In genomic region chr9:124320062-124320973, GRCh38 we compare ENCODE assay signal across 8 cellular contexts.
DNase-seq lines count a peak whose midpoint lies in the region; ATAC-seq and TF ChIP-seq lines count a peak whose summit lies in the region.

No MANE protein-coding gene starts in this region.

- H3K4me3 Mint-ChIP-seq in CD4-positive, alpha-beta T cell, result no peak overlapping the region

- H3K4me1 ChIP-seq in HEK293 (ENCODE audit: control insufficient read depth, insufficient read depth, low read length) (no peaks in the 10 kb centered on the region), neutrophil (ENCODE audit: control insufficient read depth in 1 of 2, insufficient read depth in 1 of 2, low read depth in 1 of 2, low read length in 1 of 2) (peaks cover 11 to 19% of the 10 kb centered on the region in 2 experiments)

- no peaks in the 10 kb centered on the region for H3K27me3 Mint-ChIP-seq in CD4-positive, alpha-beta T cell

- no peak overlapping the region for H3K27ac Mint-ChIP-seq in CD4-positive, alpha-beta T cell

- no peak for ATAC-seq in CD4-positive, alpha-beta T cell (ENCODE audit: poor library complexity)
- ATAC-seq in GM18502 (IDR thresholded peaks at IDR 0.05; ENCODE audit: poor library complexity, unreplicated experiment), result no peak
- no peak for ATAC-seq in GM21737 (IDR thresholded peaks at IDR 0.05; ENCODE audit: unreplicated experiment)

- no peaks in the 10 kb centered on the region for H3K9me3 Mint-ChIP-seq in CD4-positive, alpha-beta T cell

- H3K27me3 ChIP-seq in CD4-positive, alpha-beta T cell (ENCODE audit: control insufficient read depth, insufficient read depth, low read length), result no peaks in the 10 kb centered on the region
- H3K27me3 ChIP-seq in neutrophil, result no peaks in the 10 kb centered on the region

- no peak overlapping the region for H3K4me3 ChIP-seq in HEK293 (ENCODE audit: low read depth, low read length)
- no peak overlapping the region for H3K4me3 ChIP-seq in foreskin fibroblast (ENCODE audit: low read depth in 1 of 2, low read length in 2 of 2)
- H3K4me3 ChIP-seq in neutrophil (ENCODE audit: low read depth in 1 of 2, low read length in 1 of 2), result no peak overlapping the region

- DNase-seq in CD4-positive, alpha-beta T cell, result peak in 7 of 10 experiments; percentile 10 to 43 (median 16)
- DNase-seq in NCI-H82 (lab: John Stamatoyannopoulos, UW), result peak; percentile 76
- DNase-seq in activated T-cell treated with anti-CD3 and anti-CD28 coated beads, Interleukin-2, amount 50 U/mL, for 1 hour, result peak; percentile 30
- peak; percentile 48 to 84 for DNase-seq in foreskin fibroblast

- H3K4me1 Mint-ChIP-seq in CD4-positive, alpha-beta T cell (ENCODE audit: low read depth), result no peaks in the 10 kb centered on the region

- peaks cover 0 to 28% of the 10 kb centered on the region in 2 experiments; a peak in 1 of 3 replicates for H3K36me3 ChIP-seq in HEK293 (ENCODE audit: control insufficient read depth in 2 of 2, insufficient read depth in 1 of 2, low read length in 2 of 2)
- H3K36me3 ChIP-seq in neutrophil, result peaks cover 88% of the 10 kb centered on the region

- TF ChIP-seq CTCF in CD4-positive, alpha-beta T cell (IDR thresholded peaks at IDR 0.05), result peak; percentile 51
- TF ChIP-seq CTCF in HEK293 (tag by site-specific recombination; IDR thresholded peaks at IDR 0.05), result no peak
- peak; percentile 97 for TF ChIP-seq CTCF in foreskin fibroblast (IDR thresholded peaks at IDR 0.05; ENCODE audit: low read depth, low read length)
- TF ChIP-seq CTCF in neutrophil (IDR thresholded peaks at IDR 0.05), result peak; percentile 71

- CTCF ChIA-PET in CD4-positive, alpha-beta T cell (lab: Charles Lee), result no interaction called here
- CTCF ChIA-PET in HEK293 (lab: Yijun Ruan, JAX), result interaction anchor here (0.6 to 2.3 kb wide), 25 partner anchors 9 to 942 kb away, joined by 3 to 9 read pairs (median 3); no protein-coding TSS in a partner anchor

- no peak overlapping the region for H3K27ac ChIP-seq in CD4-positive, alpha-beta T cell (ENCODE audit: low read depth, low read length)
- H3K27ac ChIP-seq in HEK293 (ENCODE audit: extremely low read depth, low read depth, low read length), result no peak overlapping the region
- H3K27ac ChIP-seq in neutrophil, result peak overlapping the region; percentile 11

- POLR2A ChIA-PET in CD4-positive, alpha-beta T cell (lab: Charles Lee), result no interaction called here
- POLR2A ChIA-PET in HEK293 (lab: Yijun Ruan, JAX), result no interaction called here

- no peaks in the 10 kb centered on the region for H3K9me3 ChIP-seq in CD4-positive, alpha-beta T cell (ENCODE audit: control insufficient read depth, low read length)
- H3K9me3 ChIP-seq in HEK293 (ENCODE audit: control insufficient read depth, insufficient read depth, low read depth, low read length), result no peaks in the 10 kb centered on the region
- H3K9me3 ChIP-seq in neutrophil, result no peaks in the 10 kb centered on the region

- intact Hi-C loops in CD4-positive, alpha-beta T cell (cut with DNase I, micrococcal nuclease), result loop anchor here in 1 of 2 experiments (2.0 kb wide), 1 partner anchor 194 kb away; no protein-coding TSS in a partner anchor

- no peaks in the 10 kb centered on the region for H3K36me3 Mint-ChIP-seq in CD4-positive, alpha-beta T cell (ENCODE audit: low read depth)

TF ChIP-seq in HEK293, 187 proteins besides CTCF, POLR2A, EP300 and RAD21:
- TF ChIP-seq ZNF518A (tag by site-specific recombination; conservative IDR thresholded peaks at IDR 0.05; ENCODE audit: low read depth), result peak; percentile 27; the same call in 1 of the 2 replicates
- no peak for TF ChIP-seq ZNF777 (tag by site-specific recombination; IDR thresholded peaks at IDR 0.05; ENCODE audit: borderline replicate concordance)
- peak; percentile 14; the same call in 1 of the 2 replicates for TF ChIP-seq ZNF654 (tag by site-specific recombination; IDR thresholded peaks at IDR 0.05; ENCODE audit: low read depth)
- TF ChIP-seq KLF9 (tag by site-specific recombination; IDR thresholded peaks at IDR 0.05; ENCODE audit: low read depth), result peak; percentile 86
- peak; percentile 47; the same call in 1 of the 2 replicates for TF ChIP-seq IKZF3 (tag by site-specific recombination; IDR thresholded peaks at IDR 0.05)
- TF ChIP-seq ZNF121 (tag by site-specific recombination; IDR thresholded peaks at IDR 0.05), result peak; percentile 36; the same call in 1 of the 2 replicates
- TF ChIP-seq ZNF16 (tag by site-specific recombination; IDR thresholded peaks at IDR 0.05; ENCODE audit: low read depth), result no peak
- TF ChIP-seq ZNF660 (tag by site-specific recombination; IDR thresholded peaks at IDR 0.05), result 0 out of 2 replicates have a peak, but pooled peaks have one; percentile 30
- TF ChIP-seq PRDM4 (tag by site-specific recombination; IDR thresholded peaks at IDR 0.05), result no peak
- no peak for TF ChIP-seq ZNF248 (tag by site-specific recombination; IDR thresholded peaks at IDR 0.05)

Comparison
In these comparisons a context has a peak if more than half of its experiments do, and no peak if none do; other contexts are left out.
1. DNase-seq: peak in every context shown above with its lines; median percentile 76 in NCI-H82; 66 in foreskin fibroblast; 30 in activated T-cell treated with anti-CD3 and anti-CD28 coated beads, Interleukin-2, amount 50 U/mL, for 1 hour; 16 in CD4-positive, alpha-beta T cell.